Comparison of ENCODE assay signal across 11 cellular contexts in the genomic region with DNA sequence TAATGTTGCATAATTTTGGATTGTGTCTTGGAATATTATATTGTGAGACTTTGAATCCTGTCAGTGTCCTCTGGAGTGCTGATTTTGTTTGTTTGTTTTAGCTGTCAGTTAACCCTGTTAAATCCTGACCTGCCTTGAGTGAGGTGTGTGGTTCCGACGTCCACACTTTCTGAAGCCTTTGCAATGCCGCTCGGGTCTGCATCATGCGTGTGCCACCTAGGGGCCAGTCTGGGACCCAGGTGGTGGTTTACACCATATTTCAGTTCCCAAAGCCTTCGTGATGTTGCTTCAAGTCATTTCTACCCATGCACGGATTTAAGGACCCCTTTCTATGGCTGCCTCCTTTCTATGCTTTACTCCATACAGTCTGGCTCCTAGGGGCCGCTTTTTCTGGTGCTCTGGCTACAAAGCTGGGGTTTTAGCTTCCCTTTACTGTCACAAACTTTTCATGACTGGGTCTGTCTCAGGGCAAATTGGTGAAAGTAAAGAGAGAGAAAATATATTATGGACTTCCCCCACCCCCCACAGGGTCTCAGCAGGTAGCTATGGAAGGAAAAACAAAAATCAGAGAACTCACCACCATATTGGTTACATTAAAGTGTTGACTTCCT. TPM values are rescaled to one million over a fixed set of nuclear protein-coding genes. Genes with fewer than 3 reads are reported as not detected.
A peak's percentile ranks its signal among the peaks of the same experiment; 100 is the strongest.
DNase-seq lines count a peak whose midpoint lies in the region; ATAC-seq, FAIRE-seq and TF ChIP-seq lines count a peak whose summit lies in the region.
"Had no signal": no experiment of that assay in that cellular context is flagged by ENCODE, and none has a peak within 500 bp of the region (broad histone marks: within the 10 kb centered on the region; RNA-seq: fewer than 3 reads in every experiment).

No MANE protein-coding gene starts in this region.

- no peaks in the 10 kb centered on the region for H3K36me3 Mint-ChIP-seq in natural killer cell

- no peaks in the 10 kb centered on the region for H3K4me1 Mint-ChIP-seq in natural killer cell
- H3K4me1 Mint-ChIP-seq: nephron had no signal

- no peaks in the 10 kb centered on the region for H3K9me3 Mint-ChIP-seq in natural killer cell

- H3K4me3 ChIP-seq in LNCaP clone FGC (ENCODE audit: low read depth, low read length) (no peak overlapping the region), K562 (no peak overlapping the region), right lobe of liver (no peak overlapping the region)

- no peaks in the 10 kb centered on the region for H3K79me2 ChIP-seq in K562 (ENCODE audit: control insufficient read depth, insufficient read depth, low read length)

- in situ Hi-C loops in K562 (cut with MboI): no loop called here

- TF ChIP-seq CTCF in LNCaP clone FGC (IDR thresholded peaks at IDR 0.05; ENCODE audit: control insufficient read depth, extremely low read depth, insufficient read depth) (peak; percentile 80), K562 (IDR thresholded peaks at IDR 0.05 in 2 of 3, conservative IDR thresholded peaks at IDR 0.05 in 1 of 3; ENCODE audit: insufficient read depth in 2 of 3, low read depth in 1 of 3, low read length in 3 of 3) (peak; percentile 56 to 63 (median 57)), right lobe of liver (IDR thresholded peaks at IDR 0.05) (peak; percentile 25 to 60 (median 44)), natural killer cell (IDR thresholded peaks at IDR 0.05) (no peak)

- H3K4me1 ChIP-seq in K562 (replicated peaks in 1 of 2; ENCODE audit: control insufficient read depth in 2 of 2, insufficient read depth in 2 of 2, low read length in 2 of 2) (no peaks in the 10 kb centered on the region), right lobe of liver (no peaks in the 10 kb centered on the region)

- ATAC-seq in K562: peak; percentile 80
- ATAC-seq in right lobe of liver: peak; percentile 70 to 76 (median 72)
- ATAC-seq in natural killer cell: no peak
- no peak for ATAC-seq in GM19023 (IDR thresholded peaks at IDR 0.05; ENCODE audit: unreplicated experiment)

- no peaks in the 10 kb centered on the region for H3K9me1 ChIP-seq in K562 (ENCODE audit: control insufficient read depth, insufficient read depth, low read length)

- H3K27me3 ChIP-seq in K562 (ENCODE audit: control insufficient read depth in 2 of 2, insufficient read depth in 2 of 2, low read length in 2 of 2): peaks cover 11 to 19% of the 10 kb centered on the region in 2 experiments; a peak in 4 of 5 replicates
- H3K27me3 ChIP-seq in right lobe of liver: no peaks in the 10 kb centered on the region

- peak in 1 of 2 experiments; percentile 46; a peak in 2 of 4 replicates for TF ChIP-seq RAD21 in K562 (CRISPR knock-in tag; conservative IDR thresholded peaks at IDR 0.05 in 1 of 2, IDR thresholded peaks at IDR 0.05 in 1 of 2)

- H3K27ac ChIP-seq in K562 (ENCODE audit: extremely low read depth, low read depth, low read length) (no peak overlapping the region), right lobe of liver (no peak overlapping the region)

- TF ChIP-seq EP300 in K562 (IDR thresholded peaks at IDR 0.05; ENCODE audit: low read length): no peak

- no peak overlapping the region for H3K4me3 Mint-ChIP-seq in natural killer cell
- H3K4me3 Mint-ChIP-seq: activated naive CD4-positive, alpha-beta T cell treated with anti-CD3 and anti-CD28 coated beads for 36 hours; nephron had no signal

- WGBS in K562 (ENCODE audit: insufficient coverage, low coverage, missing lambda C conversion rate): 2% methylated on average over 8 of the region's 8 CpGs
- WGBS in right lobe of liver (ENCODE audit: insufficient coverage, low coverage, low lambda C conversion rate, missing lambda C conversion rate): 14% methylated on average over 8 of the region's 8 CpGs

- CTCF ChIA-PET in K562 (lab: Yijun Ruan, JAX; ENCODE audit: low intra/inter-chr PET ratio): no interaction called here

- H3K27ac Mint-ChIP-seq in natural killer cell: no peak overlapping the region
- H3K27ac Mint-ChIP-seq: activated naive CD4-positive, alpha-beta T cell treated with anti-CD3 and anti-CD28 coated beads for 36 hours; nephron had no signal

- H3K9ac ChIP-seq in K562 (ENCODE audit: insufficient read depth in 1 of 2, low read depth in 2 of 2, low read length in 2 of 2): no peak overlapping the region

- peak; percentile 48 for DNase-seq in DMS 273 (lab: John Stamatoyannopoulos, UW; ENCODE audit: unreplicated experiment)
- DNase-seq in DMS 273 treated with DMSO at 0.1 percent for 48 hours (lab: John Stamatoyannopoulos, UW): no peak
- no peak for DNase-seq in LNCaP clone FGC (ENCODE audit: low read depth)
- peak; percentile 13 to 34 (median 22) for DNase-seq in K562 (ENCODE audit: extremely low read depth in 1 of 4, low spot score in 3 of 4)
- DNase-seq in right lobe of liver: peak in 1 of 3 donors; percentile 34
- DNase-seq in natural killer cell: no peak
- DNase-seq in NCI-H1105 treated with DMSO at 0.1 percent for 48 hours (lab: John Stamatoyannopoulos, UW): no peak
- DNase-seq: activated naive CD4-positive, alpha-beta T cell treated with anti-CD3 and anti-CD28 coated beads for 36 hours had no signal

- H3K9me3 ChIP-seq in K562 (replicated peaks; ENCODE audit: control insufficient read depth, insufficient read depth, low read depth, low read length) (no peaks in the 10 kb centered on the region), right lobe of liver (no peaks in the 10 kb centered on the region)

- intact Hi-C loops in K562 (cut with micrococcal nuclease) (no loop called here), right lobe of liver (cut with DNase I) (no loop called here), natural killer cell (cut with micrococcal nuclease) (no loop called here)

- H3K36me3 ChIP-seq in K562 (ENCODE audit: control insufficient read depth, insufficient read depth, low read length) (no peaks in the 10 kb centered on the region), right lobe of liver (no peaks in the 10 kb centered on the region)

- POLR2A ChIA-PET in K562 (lab: Yijun Ruan, JAX): interaction anchor here (0.6 kb wide), 1 partner anchor 494 kb away, joined by 4 read pairs; no protein-coding TSS in a partner anchor

- peak; percentile 67 for FAIRE-seq in K562 (lab: Jason Lieb, UNC)

- no peak overlapping the region for H3K4me2 ChIP-seq in K562 (ENCODE audit: insufficient read depth, low read length)

- no peak overlapping the region for H2AFZ ChIP-seq in K562 (ENCODE audit: low read depth, low read length)

- H3K27me3 Mint-ChIP-seq in natural killer cell (ENCODE audit: low read depth in 2 of 2): peaks cover 0 to 2% of the 10 kb centered on the region in 2 donors

- H4K20me1 ChIP-seq in K562 (replicated peaks; ENCODE audit: control insufficient read depth, insufficient read depth, low read length): no peaks in the 10 kb centered on the region

- TF ChIP-seq POLR2A in K562 (conservative IDR thresholded peaks at IDR 0.05): no peak
- TF ChIP-seq POLR2A in right lobe of liver (IDR thresholded peaks at IDR 0.05): no peak

- no TSS peak for BruUV-seq in K562 (replicated peaks; lab: Mats Ljungman, UMichigan)

RNA-seq across cellular contexts. Expression of a gene that starts 11.4 kb away (rescaled TPM):
- not detected in 2 replicates for total RNA-seq in K562 (2011; cell fraction: chromatin; rRNA removed; ENCODE audit: low replicate concordance)
- not detected in 2 replicates for total RNA-seq in K562 (2011; cell fraction: nucleolus; rRNA removed)
- not detected in 2 replicates for total RNA-seq in K562 (2011; cell fraction: nucleoplasm; rRNA removed)
- not detected in 2 replicates for total RNA-seq in K562 (2014; rRNA removed)
- not detected in 2 replicates for total RNA-seq in K562 (2014; rRNA removed; fragmentation: Illumina TruSeq; extraction: Trizol)
- not detected in 2 replicates for total RNA-seq in K562 (2015; rRNA removed; fragmentation: Illumina TruSeq; extraction: Trizol)
- total RNA-seq in K562 (2021): not detected in 2 replicates
- polyA plus RNA-seq in K562 (2011; rRNA removed): not detected in 2 replicates
- polyA plus RNA-seq in K562 (2011; cell fraction: cytosol; rRNA removed): not detected in 2 replicates
- polyA plus RNA-seq in K562 (2011; cell fraction: nucleus; rRNA removed): not detected in 2 replicates
- not detected in 2 replicates for polyA plus RNA-seq in K562 (2012)
- not detected in 2 replicates for polyA plus RNA-seq in K562 (2014; fragmentation: Illumina TruSeq; extraction: Trizol)
- not detected for polyA plus RNA-seq in K562 (2014; fragmentation: Nextera tagmentation; extraction: Ambion mirVana)
- polyA plus RNA-seq in K562 (2014; rRNA removed): not detected in 2 replicates
- polyA minus RNA-seq in K562 (2011; rRNA and poly(A)+ RNA removed): not detected in 2 replicates
- not detected in 2 replicates for polyA minus RNA-seq in K562 (2011; cell fraction: cytosol; rRNA and poly(A)+ RNA removed)
- polyA minus RNA-seq in K562 (2011; cell fraction: nucleus; rRNA and poly(A)+ RNA removed): not detected in 2 replicates
- total RNA-seq in right lobe of liver: not detected
- 1 to 10 TPM; 1.0 to 1.6 (median 1.2) TPM for total RNA-seq in natural killer cell
- total RNA-seq: A172 had no signal

RNA-seq across cellular contexts. Expression of a gene that starts 30.0 kb away (rescaled TPM):
- not detected in 2 replicates for total RNA-seq in K562 (2011; cell fraction: chromatin; rRNA removed; ENCODE audit: low replicate concordance)
- not detected in 2 replicates for total RNA-seq in K562 (2011; cell fraction: nucleolus; rRNA removed)
- total RNA-seq in K562 (2011; cell fraction: nucleoplasm; rRNA removed): not detected in 2 replicates
- total RNA-seq in K562 (2014; rRNA removed) (not detected in 2 replicates), K562 (2014; rRNA removed; fragmentation: Illumina TruSeq; extraction: Trizol) (not detected in 2 replicates), K562 (2015; rRNA removed; fragmentation: Illumina TruSeq; extraction: Trizol) (not detected in 2 replicates), K562 (2021) (not detected in 2 replicates), right lobe of liver (not detected), natural killer cell (not detected)
- polyA plus RNA-seq in K562 (2011; rRNA removed) (not detected in 2 replicates), K562 (2014; fragmentation: Illumina TruSeq; extraction: Trizol) (not detected in 2 replicates), K562 (2014; fragmentation: Nextera tagmentation; extraction: Ambion mirVana) (not detected), K562 (2014; rRNA removed) (not detected in 2 replicates)
- polyA plus RNA-seq in K562 (2011; cell fraction: cytosol; rRNA removed): not detected in 2 replicates
- polyA plus RNA-seq in K562 (2011; cell fraction: nucleus; rRNA removed): not detected in 2 replicates
- not detected in 2 replicates for polyA plus RNA-seq in K562 (2012)
- polyA minus RNA-seq in K562 (2011; rRNA and poly(A)+ RNA removed): not detected in 2 replicates
- not detected in 2 replicates for polyA minus RNA-seq in K562 (2011; cell fraction: cytosol; rRNA and poly(A)+ RNA removed)
- not detected in 2 replicates for polyA minus RNA-seq in K562 (2011; cell fraction: nucleus; rRNA and poly(A)+ RNA removed)
- total RNA-seq: A172; activated naive CD4-positive, alpha-beta T cell treated with anti-CD3 and anti-CD28 coated beads for 36 hours had no signal

RNA-seq across cellular contexts. Expression of a gene that starts 53.6 kb away (rescaled TPM):
- 14.2 and 14.6 TPM in 2 replicates for total RNA-seq in K562 (2011; cell fraction: chromatin; rRNA removed; ENCODE audit: low replicate concordance)
- 8.4 and 9.3 TPM in 2 replicates for total RNA-seq in K562 (2011; cell fraction: nucleolus; rRNA removed)
- 17.1 and 28.1 TPM in 2 replicates for total RNA-seq in K562 (2011; cell fraction: nucleoplasm; rRNA removed)
- 13.0 and 17.2 TPM in 2 replicates for total RNA-seq in K562 (2014; rRNA removed)
- 12.8 and 15.0 TPM in 2 replicates for total RNA-seq in K562 (2014; rRNA removed; fragmentation: Illumina TruSeq; extraction: Trizol)
- total RNA-seq in K562 (2015; rRNA removed; fragmentation: Illumina TruSeq; extraction: Trizol): 11.2 and 11.9 TPM in 2 replicates
- 19.1 and 24.5 TPM in 2 replicates for total RNA-seq in K562 (2021)
- 12.2 and 18.4 TPM in 2 replicates for polyA plus RNA-seq in K562 (2011; rRNA removed)
- polyA plus RNA-seq in K562 (2011; cell fraction: cytosol; rRNA removed): 11.2 and 12.5 TPM in 2 replicates
- 8.7 and 10.1 TPM in 2 replicates for polyA plus RNA-seq in K562 (2011; cell fraction: nucleus; rRNA removed)
- 19.5 and 41.0 TPM in 2 replicates for polyA plus RNA-seq in K562 (2012)
- 23.8 and 26.0 TPM in 2 replicates for polyA plus RNA-seq in K562 (2014; fragmentation: Illumina TruSeq; extraction: Trizol)
- polyA plus RNA-seq in K562 (2014; fragmentation: Nextera tagmentation; extraction: Ambion mirVana): 1 to 10 TPM; 1.8 to 2.3 TPM
- polyA plus RNA-seq in K562 (2014; rRNA removed): 19.9 and 22.6 TPM in 2 replicates
- polyA minus RNA-seq in K562 (2011; rRNA and poly(A)+ RNA removed): 16.5 and 19.5 TPM in 2 replicates
- 5.9 and 10.6 TPM in 2 replicates for polyA minus RNA-seq in K562 (2011; cell fraction: cytosol; rRNA and poly(A)+ RNA removed)
- polyA minus RNA-seq in K562 (2011; cell fraction: nucleus; rRNA and poly(A)+ RNA removed): 5.9 and 9.1 TPM in 2 replicates
- total RNA-seq in right lobe of liver: 10 to 100 TPM; 13.3 to 28.7 (median 17.7) TPM
- total RNA-seq in natural killer cell: 10 to 100 TPM; 25.6 to 37.0 (median 36.1) TPM

RNA-seq across cellular contexts. Expression of a gene that starts 55.8 kb away (rescaled TPM):
- not detected in 2 replicates for total RNA-seq in K562 (2011; cell fraction: chromatin; rRNA removed; ENCODE audit: low replicate concordance)
- not detected in 2 replicates for total RNA-seq in K562 (2011; cell fraction: nucleolus; rRNA removed)
- total RNA-seq in K562 (2011; cell fraction: nucleoplasm; rRNA removed): not detected in 2 replicates
- total RNA-seq in K562 (2014; rRNA removed): 0.08 TPM in 1 of 2 replicates, not detected in the other
- not detected in 2 replicates for total RNA-seq in K562 (2014; rRNA removed; fragmentation: Illumina TruSeq; extraction: Trizol)
- 0.33 and 0.45 TPM in 2 replicates for total RNA-seq in K562 (2015; rRNA removed; fragmentation: Illumina TruSeq; extraction: Trizol)
- total RNA-seq in K562 (2021): 0.20 and 0.22 TPM in 2 replicates
- not detected in 2 replicates for polyA plus RNA-seq in K562 (2011; rRNA removed)
- polyA plus RNA-seq in K562 (2011; cell fraction: cytosol; rRNA removed): not detected in 2 replicates
- 0.04 TPM in 1 of 2 replicates, not detected in the other for polyA plus RNA-seq in K562 (2011; cell fraction: nucleus; rRNA removed)
- 1.7 and 2.5 TPM in 2 replicates for polyA plus RNA-seq in K562 (2012)
- polyA plus RNA-seq in K562 (2014; fragmentation: Illumina TruSeq; extraction: Trizol): 0.21 and 0.30 TPM in 2 replicates
- under 1 TPM; 0.07 to 0.11 TPM for polyA plus RNA-seq in K562 (2014; fragmentation: Nextera tagmentation; extraction: Ambion mirVana)
- polyA plus RNA-seq in K562 (2014; rRNA removed): 0.17 and 0.22 TPM in 2 replicates
- polyA minus RNA-seq in K562 (2011; rRNA and poly(A)+ RNA removed): not detected in 2 replicates
- not detected in 2 replicates for polyA minus RNA-seq in K562 (2011; cell fraction: cytosol; rRNA and poly(A)+ RNA removed)
- polyA minus RNA-seq in K562 (2011; cell fraction: nucleus; rRNA and poly(A)+ RNA removed): not detected in 2 replicates
- under 1 TPM in 1 of 6 experiments, not detected in 5; 0.07 TPM for total RNA-seq in right lobe of liver
- total RNA-seq in natural killer cell: not detected
- total RNA-seq: A172; activated naive CD4-positive, alpha-beta T cell treated with anti-CD3 and anti-CD28 coated beads for 36 hours had no signal

Comparison
In these comparisons a context has a peak if more than half of its experiments do, and no peak if none do; other contexts are left out.
1. DNase-seq: peak in DMS 273 (single experiment) and K562 (4 of 4); none in DMS 273 treated with DMSO at 0.1 percent for 48 hours (single experiment), LNCaP clone FGC (single experiment), natural killer cell (single experiment) and NCI-H1105 treated with DMSO at 0.1 percent for 48 hours (single experiment).
2. ATAC-seq: peak in K562 (single experiment) and right lobe of liver (4 of 4); none in natural killer cell (0 of 3) and GM19023 (single experiment).